13 cellular contexts compared by ENCODE assay signal in the genomic region with DNA sequence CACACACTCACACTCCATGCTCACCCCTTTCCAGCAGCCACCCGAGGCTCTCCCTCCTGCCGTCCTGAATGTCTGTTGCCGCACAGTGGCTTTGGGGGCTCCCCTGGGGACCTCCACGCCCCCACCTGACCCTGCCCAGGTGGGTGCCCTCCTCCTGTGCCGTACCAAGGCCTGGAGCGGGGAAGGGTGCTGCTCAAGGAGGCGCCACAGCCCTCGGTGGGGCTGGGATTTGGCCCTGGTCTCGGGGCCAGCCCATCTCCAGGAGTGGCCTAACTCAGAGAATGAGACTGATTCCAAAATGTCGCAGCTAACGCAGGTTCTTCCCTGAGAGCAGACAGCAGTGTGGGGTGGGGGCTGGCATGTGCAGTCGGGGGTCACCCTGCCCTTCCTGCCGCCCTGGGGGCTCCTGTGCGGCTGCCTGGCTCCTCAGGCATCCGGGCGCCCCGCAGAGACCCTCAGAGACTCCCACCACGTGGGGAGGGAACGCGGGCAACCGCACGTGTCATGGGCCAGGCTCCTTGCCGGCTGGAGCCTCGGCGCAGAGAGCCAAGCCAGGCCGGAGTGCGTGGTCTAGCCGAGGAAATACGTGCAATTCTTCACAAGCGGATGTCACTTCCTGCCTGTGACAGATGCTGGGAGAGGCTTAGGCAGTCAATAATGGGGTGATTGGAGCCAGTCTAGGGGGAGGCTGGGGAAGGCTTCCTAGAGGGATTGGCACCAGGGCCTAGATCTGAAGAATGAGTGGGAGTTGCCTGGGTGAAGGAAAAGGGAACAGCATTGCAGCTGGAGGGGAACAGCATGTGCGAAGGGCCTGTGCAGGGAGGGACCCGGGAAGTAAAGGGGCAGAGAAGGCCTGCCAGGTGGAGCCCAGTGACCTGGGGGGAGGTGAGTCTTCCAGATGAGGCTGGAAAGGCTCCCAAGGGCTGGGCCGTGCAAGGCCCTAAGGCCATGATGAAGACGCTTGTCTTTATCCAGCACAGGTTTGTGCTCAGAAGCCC. TPM values are rescaled to one million over a fixed set of nuclear protein-coding genes. Genes with fewer than 3 reads are reported as not detected.
A peak's percentile ranks its signal among the peaks of the same experiment; 100 is the strongest.
DNase-seq lines count a peak whose midpoint lies in the region; ATAC-seq, FAIRE-seq and TF ChIP-seq lines count a peak whose summit lies in the region.
"Had no signal": no experiment of that assay in that cellular context is flagged by ENCODE, and none has a peak within 500 bp of the region (broad histone marks: within the 10 kb centered on the region; RNA-seq: fewer than 3 reads in every experiment).

No MANE protein-coding gene starts in this region.

- ATAC-seq in HG02981 (IDR thresholded peaks at IDR 0.05; ENCODE audit: unreplicated experiment) (no peak), left colon (no peak)

- no peaks in the 10 kb centered on the region for H3K27me3 Mint-ChIP-seq in mesothelial cell of epicardium (ENCODE audit: low read depth)

- no peaks in the 10 kb centered on the region for H3K9me1 ChIP-seq in endothelial cell of umbilical vein (replicated peaks; ENCODE audit: control insufficient read depth, extremely low read depth, insufficient read depth, low read length)

- intact Hi-C loops in endothelial cell of umbilical vein (cut with micrococcal nuclease): no loop called here
- intact Hi-C loops in thyroid gland (cut with DNase I): no loop called here
- intact Hi-C loops in left colon (cut with DNase I, micrococcal nuclease): no loop called here

- H3K4me1 Mint-ChIP-seq in mesothelial cell of epicardium: peaks cover 14% of the 10 kb centered on the region

- H3K27me3 ChIP-seq in endothelial cell of umbilical vein (ENCODE audit: control insufficient read depth in 2 of 2, insufficient read depth in 2 of 2, low read length in 2 of 2): no peaks in the 10 kb centered on the region
- no peaks in the 10 kb centered on the region for H3K27me3 ChIP-seq in thyroid gland
- H3K27me3 ChIP-seq: colonic mucosa had no signal

- peak overlapping the region; percentile 63 for H3K9ac ChIP-seq in endothelial cell of umbilical vein (replicated peaks; ENCODE audit: extremely low read depth, insufficient read depth, low read length)

- H3K9me3 Mint-ChIP-seq in mesothelial cell of epicardium: peaks cover 6% of the 10 kb centered on the region

- H3K4me3 Mint-ChIP-seq in mesothelial cell of epicardium: no peak overlapping the region

- TF ChIP-seq POLR2A in endothelial cell of umbilical vein (IDR thresholded peaks at IDR 0.05; ENCODE audit: low read depth, low read length) (peak; percentile 76), thyroid gland (IDR thresholded peaks at IDR 0.05) (peak in 1 of 2 donors; percentile 16)

- TSS peak; percentile 89 for BruUV-seq in endothelial cell of umbilical vein (replicated peaks; lab: Mats Ljungman, UMichigan)

- DNase-seq in AG10803 (ENCODE audit: low read depth) (peak; percentile 86), RPMI7951 (ENCODE audit: low read depth) (peak; percentile 28), endothelial cell of umbilical vein (ENCODE audit: low read depth, low spot score) (peak; percentile 82), mesothelial cell of epicardium (ENCODE audit: low spot score in 2 of 2, unreplicated experiment in 2 of 2) (no peak), thyroid gland (no peak), NCI-H69 (lab: John Stamatoyannopoulos, UW) (no peak), left colon (no peak)
- DNase-seq: colonic mucosa, NCI-H2029 had no signal

- H3K36me3 ChIP-seq in endothelial cell of umbilical vein (ENCODE audit: control insufficient read depth in 2 of 2, extremely low read depth in 1 of 2, insufficient read depth in 2 of 2, low read length in 2 of 2) (no peaks in the 10 kb centered on the region), thyroid gland (no peaks in the 10 kb centered on the region)
- H3K36me3 ChIP-seq: colonic mucosa had no signal

- H3K27ac ChIP-seq in endothelial cell of umbilical vein (ENCODE audit: insufficient read depth, low read depth, low read length): peak overlapping the region; percentile 81
- no peak overlapping the region for H3K27ac ChIP-seq in thyroid gland
- H3K27ac ChIP-seq: colonic mucosa had no signal

- TF ChIP-seq CTCF in AG10803 (conservative IDR thresholded peaks at IDR 0.05; ENCODE audit: low read length) (no peak), endothelial cell of umbilical vein (IDR thresholded peaks at IDR 0.05; ENCODE audit: extremely low read depth in 1 of 2, insufficient read depth in 1 of 2, low read depth in 1 of 2, low read length in 2 of 2) (no peak), mesothelial cell of epicardium (IDR thresholded peaks at IDR 0.05; ENCODE audit: unreplicated experiment) (no peak), thyroid gland (IDR thresholded peaks at IDR 0.05) (no peak)

- FAIRE-seq in endothelial cell of umbilical vein (lab: Jason Lieb, UNC): peak; percentile 85
- FAIRE-seq: TTC549 had no signal

- no peak overlapping the region for H3K4me2 ChIP-seq in endothelial cell of umbilical vein (ENCODE audit: insufficient read depth, low read length)

- no peak overlapping the region for H3K4me3 ChIP-seq in AG10803 (ENCODE audit: low read length)
- H3K4me3 ChIP-seq in endothelial cell of umbilical vein (replicated peaks in 1 of 3; ENCODE audit: insufficient read depth in 1 of 3, low read depth in 1 of 3, low read length in 3 of 3): no peak overlapping the region
- no peak overlapping the region for H3K4me3 ChIP-seq in thyroid gland (replicated peaks in 1 of 3)
- H3K4me3 ChIP-seq: colonic mucosa had no signal

- H2AFZ ChIP-seq in endothelial cell of umbilical vein (ENCODE audit: low read depth, low read length): peak overlapping the region; percentile 20

- CTCF ChIA-PET in endothelial cell of umbilical vein (lab: Charles Lee): no interaction called here

- POLR2A ChIA-PET in endothelial cell of umbilical vein (lab: Charles Lee): no interaction called here

- no peaks in the 10 kb centered on the region for H3K79me2 ChIP-seq in endothelial cell of umbilical vein (ENCODE audit: control insufficient read depth, insufficient read depth, low read length)

- H4K20me1 ChIP-seq in endothelial cell of umbilical vein (replicated peaks; ENCODE audit: control insufficient read depth, extremely low read depth, insufficient read depth, low read length): no peaks in the 10 kb centered on the region

- H3K36me3 Mint-ChIP-seq in mesothelial cell of epicardium: no peaks in the 10 kb centered on the region

- 71 to 84% methylated on average over 23 to 32 of the region's 34 CpGs for WGBS in thyroid gland, 2 donors

- no peaks in the 10 kb centered on the region for H3K9me3 ChIP-seq in endothelial cell of umbilical vein (replicated peaks; ENCODE audit: control insufficient read depth, insufficient read depth, low read length)
- no peaks in the 10 kb centered on the region for H3K9me3 ChIP-seq in thyroid gland
- H3K9me3 ChIP-seq: colonic mucosa had no signal

- dilution Hi-C loops in endothelial cell of umbilical vein (cut with MboI; ENCODE audit: extremely low pct_ligation_motif_present, low sequenced_read_pairs): no loop called here

- H3K4me1 ChIP-seq in endothelial cell of umbilical vein (ENCODE audit: control insufficient read depth, extremely low read depth, insufficient read depth, low read length): peaks cover 7% of the 10 kb centered on the region
- H3K4me1 ChIP-seq in thyroid gland: no peaks in the 10 kb centered on the region
- H3K4me1 ChIP-seq: colonic mucosa had no signal

- peak overlapping the region; percentile 64 for H3K27ac Mint-ChIP-seq in mesothelial cell of epicardium

TF ChIP-seq in endothelial cell of umbilical vein, 7 proteins besides CTCF, POLR2A, EP300 and RAD21:
- TF ChIP-seq MYC (IDR thresholded peaks at IDR 0.05; ENCODE audit: low read depth, low read length) (peak; percentile 97), GATA2 (IDR thresholded peaks at IDR 0.05; ENCODE audit: insufficient read depth, insufficient read length, low read depth, low read length) (no peak), FOS (IDR thresholded peaks at IDR 0.05; ENCODE audit: borderline replicate concordance, insufficient read depth, low read length) (no peak), EZH2 (IDR thresholded peaks at IDR 0.05; ENCODE audit: borderline replicate concordance, low read depth, low read length, severe bottlenecking) (no peak), JUN (IDR thresholded peaks at IDR 0.05; ENCODE audit: borderline replicate concordance, insufficient read depth, insufficient read length, low read depth) (peak; percentile 74), POLR2AphosphoS5 (IDR thresholded peaks at IDR 0.05; ENCODE audit: insufficient read depth, low read depth, low read length) (peak; percentile 78)
- TF ChIP-seq, protein P1, sequence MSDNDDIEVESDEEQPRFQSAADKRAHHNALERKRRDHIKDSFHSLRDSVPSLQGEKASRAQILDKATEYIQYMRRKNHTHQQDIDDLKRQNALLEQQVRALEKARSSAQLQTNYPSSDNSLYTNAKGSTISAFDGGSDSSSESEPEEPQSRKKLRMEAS (IDR thresholded peaks at IDR 0.05; ENCODE audit: insufficient read depth, insufficient read length): peak; percentile 97

RNA-seq across cellular contexts. Expression of a gene that starts 44.1 kb away (rescaled TPM):
- total RNA-seq in RPMI7951 (2014; rRNA removed; shearing (Covaris generic)): not detected in 2 replicates
- total RNA-seq in endothelial cell of umbilical vein (not detected in 2 replicates), mesothelial cell of epicardium (0.23 to 0.87 TPM (median 0.69 TPM) in 3 replicates), thyroid gland (not detected), left colon (under 1 TPM in 1 of 2 donors, not detected in 1; 0.36 TPM)
- polyA plus RNA-seq in endothelial cell of umbilical vein: 0.05 TPM in 1 of 2 replicates, not detected in the other
- not detected in 2 replicates for polyA plus RNA-seq in endothelial cell of umbilical vein (2011; cell fraction: cytosol; rRNA removed)
- polyA plus RNA-seq in endothelial cell of umbilical vein (2011; cell fraction: nucleus; rRNA removed): not detected in 2 replicates
- not detected in 2 replicates for polyA plus RNA-seq in endothelial cell of umbilical vein (2012)
- polyA minus RNA-seq in endothelial cell of umbilical vein: not detected in 2 replicates
- polyA minus RNA-seq in endothelial cell of umbilical vein (2011; cell fraction: cytosol; rRNA and poly(A)+ RNA removed): not detected
- polyA minus RNA-seq in endothelial cell of umbilical vein (2011; cell fraction: nucleus; rRNA and poly(A)+ RNA removed): not detected in 2 replicates
- total RNA-seq: colonic mucosa, mononuclear cell, OCI-LY7 had no signal

RNA-seq across cellular contexts. Expression of a gene that starts 49.1 kb away (rescaled TPM):
- total RNA-seq in RPMI7951 (2014; rRNA removed; shearing (Covaris generic)): 39.2 and 40.6 TPM in 2 replicates
- total RNA-seq in endothelial cell of umbilical vein: 47.6 and 53.2 TPM in 2 replicates
- 51.1 and 58.3 TPM in 2 replicates for polyA plus RNA-seq in endothelial cell of umbilical vein
- polyA plus RNA-seq in endothelial cell of umbilical vein (2011; cell fraction: cytosol; rRNA removed): 44.9 and 48.8 TPM in 2 replicates
- 28.6 and 32.3 TPM in 2 replicates for polyA plus RNA-seq in endothelial cell of umbilical vein (2011; cell fraction: nucleus; rRNA removed)
- 39.2 and 47.0 TPM in 2 replicates for polyA plus RNA-seq in endothelial cell of umbilical vein (2012)
- 15.9 and 22.1 TPM in 2 replicates for polyA minus RNA-seq in endothelial cell of umbilical vein
- 52.6 TPM for polyA minus RNA-seq in endothelial cell of umbilical vein (2011; cell fraction: cytosol; rRNA and poly(A)+ RNA removed)
- polyA minus RNA-seq in endothelial cell of umbilical vein (2011; cell fraction: nucleus; rRNA and poly(A)+ RNA removed): 12.2 and 14.1 TPM in 2 replicates
- 30.7 to 33.3 TPM (median 33.0 TPM) in 3 replicates for total RNA-seq in mesothelial cell of epicardium
- 10 to 100 TPM; 19.6 to 28.4 (median 22.6) TPM for total RNA-seq in thyroid gland
- 10 to 100 TPM; 23.2 to 25.8 TPM for total RNA-seq in left colon

Comparison
In these comparisons a context has a peak if more than half of its experiments do, and no peak if none do; other contexts are left out.
1. DNase-seq: peak in AG10803 (single experiment), RPMI7951 (single experiment) and endothelial cell of umbilical vein (single experiment); none in mesothelial cell of epicardium (0 of 2), thyroid gland (0 of 2), NCI-H69 (single experiment) and left colon (0 of 2).